In the genomic region with DNA sequence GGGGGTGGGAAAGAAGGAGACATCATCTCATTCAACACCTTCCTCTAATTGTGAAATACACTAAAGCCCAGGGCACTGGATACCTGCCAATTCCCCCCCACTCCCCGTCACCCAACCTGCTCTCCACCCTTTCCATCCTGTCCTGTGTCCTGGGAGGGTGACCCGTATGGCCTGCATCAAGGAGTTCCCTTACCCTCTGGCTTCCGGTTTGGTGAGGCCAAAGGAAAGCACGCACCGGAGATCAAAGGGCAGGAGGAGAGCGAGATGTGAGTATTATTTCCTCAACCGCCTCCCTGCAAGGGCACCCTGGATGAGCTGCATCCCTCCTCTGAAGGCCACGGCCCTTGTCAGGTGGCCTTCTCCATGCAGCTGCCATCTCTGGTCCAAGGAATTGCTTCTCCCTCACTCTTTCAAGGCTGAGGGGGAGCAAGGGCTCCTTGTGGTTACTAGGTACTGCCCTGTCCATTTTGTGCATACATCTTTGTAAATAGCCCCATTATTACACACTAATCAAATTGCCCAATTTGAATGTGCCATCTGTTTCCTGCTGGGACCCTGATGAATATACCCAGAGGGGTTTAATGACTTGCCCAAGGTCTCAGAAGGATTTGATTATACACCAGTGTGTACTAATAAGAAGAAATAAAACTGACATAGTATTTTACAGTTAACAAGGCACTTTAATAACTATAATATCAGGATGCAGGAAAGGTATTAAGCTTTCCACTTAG, we compare ENCODE assay signal across 11 cellular contexts.
A peak's percentile ranks its signal among the peaks of the same experiment; 100 is the strongest.
DNase-seq lines count a peak whose midpoint lies in the region; ATAC-seq, FAIRE-seq and TF ChIP-seq lines count a peak whose summit lies in the region.
"Had no signal": no experiment of that assay in that cellular context is flagged by ENCODE, and none has a peak within 500 bp of the region (broad histone marks: within the 10 kb centered on the region; RNA-seq: fewer than 3 reads in every experiment).

No MANE protein-coding gene starts in this region.

- CTCF ChIA-PET in PC-9 (lab: Charles Lee) = interaction anchor here (0.6 kb wide), 1 partner anchor 16 kb away, joined by 3 read pairs; no protein-coding TSS in a partner anchor

- ATAC-seq in body of pancreas (no peak), HG02840 (IDR thresholded peaks at IDR 0.05; ENCODE audit: low FRiP score, unreplicated experiment) (no peak)

- no TSS peak for BruUV-seq in PC-9 (replicated peaks; lab: Mats Ljungman, UMichigan)

- H3K4me1 ChIP-seq in DOHH2 (ENCODE audit: control insufficient read depth, low read length) (peaks cover 28% of the 10 kb centered on the region), PC-9 (replicated peaks; ENCODE audit: insufficient read depth) (peaks cover 44% of the 10 kb centered on the region), body of pancreas (peaks cover 47% of the 10 kb centered on the region), small intestine (ENCODE audit: control insufficient read depth in 2 of 2, insufficient read depth in 1 of 2, low read depth in 1 of 2, low read length in 1 of 2) (peaks cover 2 to 4% of the 10 kb centered on the region in 2 donors), suprapubic skin (peaks cover 41% of the 10 kb centered on the region)

- H3F3A ChIP-seq in DOHH2 (ENCODE audit: control insufficient read depth, insufficient read depth) (no peaks in the 10 kb centered on the region), PC-9 (ENCODE audit: insufficient read depth, low read depth) (peaks cover 39% of the 10 kb centered on the region)

- TF ChIP-seq EP300 in suprapubic skin (IDR thresholded peaks at IDR 0.05) = no peak

- TF ChIP-seq POLR2A in body of pancreas (IDR thresholded peaks at IDR 0.05) (no peak), suprapubic skin (IDR thresholded peaks at IDR 0.05) (no peak)

- no peak overlapping the region for H2AFZ ChIP-seq in PC-9

- H3K27ac ChIP-seq in DOHH2 (ENCODE audit: low read depth, low read length) (no peak overlapping the region), PC-9 (peak overlapping the region; percentile 42), body of pancreas (peak overlapping the region in 3 of 4 donors; percentile 83 to 87 (median 87)), small intestine (ENCODE audit: low read depth in 1 of 2, low read length in 1 of 2) (peak overlapping the region in 1 of 2 donors; percentile 32), suprapubic skin (no peak overlapping the region)

- 55 to 64% methylated on average over 8 of the region's 8 CpGs for WGBS in body of pancreas, 2 donors
- 10 to 43% (median 16%) methylated on average over 8 of the region's 8 CpGs for WGBS in small intestine, 3 donors
- 72% methylated on average over 8 of the region's 8 CpGs for WGBS in suprapubic skin

- peaks cover 5% of the 10 kb centered on the region; the same call in 1 of the 2 replicates for H3K27me3 ChIP-seq in DOHH2 (ENCODE audit: control insufficient read depth, low read length)
- no peaks in the 10 kb centered on the region for H3K27me3 ChIP-seq in PC-9 (ENCODE audit: insufficient read depth, low read depth)
- no peaks in the 10 kb centered on the region for H3K27me3 ChIP-seq in body of pancreas
- H3K27me3 ChIP-seq in small intestine (ENCODE audit: control insufficient read depth in 2 of 2, insufficient read depth in 2 of 2, low read length in 2 of 2) = no peaks in the 10 kb centered on the region
- no peaks in the 10 kb centered on the region for H3K27me3 ChIP-seq in suprapubic skin
- H3K27me3 ChIP-seq in H7 (ENCODE audit: control insufficient read depth, insufficient read depth, low read length) = no peaks in the 10 kb centered on the region

- intact Hi-C loops in PC-9 (cut with micrococcal nuclease; ENCODE audit: unreplicated experiment) (loop anchor here (1.0 to 5.0 kb wide), 2 partner anchors 10 to 77 kb away; no protein-coding TSS in a partner anchor), body of pancreas (cut with DNase I) (no loop called here)

- no peaks in the 10 kb centered on the region for H3K9me3 ChIP-seq in DOHH2 (ENCODE audit: control insufficient read depth, insufficient read depth, low read length)
- H3K9me3 ChIP-seq in PC-9 (ENCODE audit: insufficient read depth, low read depth) = no peaks in the 10 kb centered on the region
- H3K9me3 ChIP-seq in body of pancreas = no peaks in the 10 kb centered on the region
- no peaks in the 10 kb centered on the region for H3K9me3 ChIP-seq in small intestine (ENCODE audit: control insufficient read depth, low read depth)
- no peaks in the 10 kb centered on the region for H3K9me3 ChIP-seq in suprapubic skin

- H3K9me2 ChIP-seq in DOHH2 (replicated peaks; ENCODE audit: control insufficient read depth, low read length) = no peaks in the 10 kb centered on the region
- H3K9me2 ChIP-seq in PC-9 (ENCODE audit: insufficient read depth) = no peaks in the 10 kb centered on the region

- H3K4me3 ChIP-seq in DOHH2 (ENCODE audit: low read length) = no peak overlapping the region
- no peak overlapping the region for H3K4me3 ChIP-seq in PC-9
- H3K4me3 ChIP-seq in body of pancreas = no peak overlapping the region
- H3K4me3 ChIP-seq in small intestine (ENCODE audit: low read depth in 1 of 2, low read length in 2 of 2) = no peak overlapping the region
- no peak overlapping the region for H3K4me3 ChIP-seq in suprapubic skin
- no peak overlapping the region for H3K4me3 ChIP-seq in H7 (ENCODE audit: insufficient read depth, low read depth, low read length)

- TF ChIP-seq CTCF in DOHH2 (IDR thresholded peaks at IDR 0.05; ENCODE audit: low read depth, low read length, poor library complexity, severe bottlenecking) (no peak), PC-9 (conservative IDR thresholded peaks at IDR 0.05) (no peak), body of pancreas (IDR thresholded peaks at IDR 0.05) (no peak), suprapubic skin (IDR thresholded peaks at IDR 0.05) (no peak)

- H4K20me1 ChIP-seq in DOHH2 (ENCODE audit: control insufficient read depth, insufficient read depth, low read depth, low read length) (no peaks in the 10 kb centered on the region), PC-9 (ENCODE audit: insufficient read depth) (no peaks in the 10 kb centered on the region)

- no peaks in the 10 kb centered on the region for H3K79me2 ChIP-seq in DOHH2 (ENCODE audit: control insufficient read depth, low read length)
- H3K79me2 ChIP-seq in PC-9 (ENCODE audit: low read depth) = no peaks in the 10 kb centered on the region

- H3K4me2 ChIP-seq in DOHH2 (ENCODE audit: low read length) = peak overlapping the region; percentile 34
- H3K4me2 ChIP-seq in PC-9 = peak overlapping the region; percentile 36; the same call in 1 of the 2 replicates

- POLR2A ChIA-PET in PC-9 (lab: Charles Lee; ENCODE audit: unreplicated experiment) = interaction anchor here (0.7 kb wide), 1 partner anchor 54 kb away, joined by 4 read pairs; no protein-coding TSS in a partner anchor

- FAIRE-seq in small intestine (lab: Jason Lieb, UNC) = no peak
- FAIRE-seq: G401.6 had no signal

- DNase-seq in PC-9 (peak; percentile 64 to 78), body of pancreas (peak; percentile 17 to 52 (median 38)), small intestine (peak; percentile 86), suprapubic skin (ENCODE audit: low spot score in 2 of 2) (no peak), H7 (no peak), NCI-H1694 (lab: John Stamatoyannopoulos, UW) (no peak)
- DNase-seq: midbrain, T1000 had no signal

- no peaks in the 10 kb centered on the region for H3K36me3 ChIP-seq in DOHH2 (ENCODE audit: control insufficient read depth, low read length)
- H3K36me3 ChIP-seq in PC-9 (ENCODE audit: low read depth) = no peaks in the 10 kb centered on the region
- no peaks in the 10 kb centered on the region for H3K36me3 ChIP-seq in body of pancreas (replicated peaks in 1 of 2; ENCODE audit: insufficient read depth in 1 of 2, low read depth in 2 of 2)
- no peaks in the 10 kb centered on the region for H3K36me3 ChIP-seq in small intestine (ENCODE audit: control insufficient read depth in 2 of 2, insufficient read depth in 2 of 2, low read length in 2 of 2)
- H3K36me3 ChIP-seq in suprapubic skin = no peaks in the 10 kb centered on the region
- no peaks in the 10 kb centered on the region for H3K36me3 ChIP-seq in H7 (replicated peaks; ENCODE audit: control insufficient read depth, insufficient read depth, low read length)

Comparison
In these comparisons a context has a peak if more than half of its experiments do, and no peak if none do; other contexts are left out.
1. H3K27ac ChIP-seq: peak in PC-9 (single experiment) and body of pancreas (3 of 4); none in DOHH2 (single experiment) and suprapubic skin (single experiment).
2. DNase-seq: peak in PC-9 (2 of 2), body of pancreas (4 of 4) and small intestine (single experiment); none in suprapubic skin (0 of 2), H7 (single experiment) and NCI-H1694 (single experiment).